Comparison of ENCODE assay signal across 10 cellular contexts in the genomic region with DNA sequence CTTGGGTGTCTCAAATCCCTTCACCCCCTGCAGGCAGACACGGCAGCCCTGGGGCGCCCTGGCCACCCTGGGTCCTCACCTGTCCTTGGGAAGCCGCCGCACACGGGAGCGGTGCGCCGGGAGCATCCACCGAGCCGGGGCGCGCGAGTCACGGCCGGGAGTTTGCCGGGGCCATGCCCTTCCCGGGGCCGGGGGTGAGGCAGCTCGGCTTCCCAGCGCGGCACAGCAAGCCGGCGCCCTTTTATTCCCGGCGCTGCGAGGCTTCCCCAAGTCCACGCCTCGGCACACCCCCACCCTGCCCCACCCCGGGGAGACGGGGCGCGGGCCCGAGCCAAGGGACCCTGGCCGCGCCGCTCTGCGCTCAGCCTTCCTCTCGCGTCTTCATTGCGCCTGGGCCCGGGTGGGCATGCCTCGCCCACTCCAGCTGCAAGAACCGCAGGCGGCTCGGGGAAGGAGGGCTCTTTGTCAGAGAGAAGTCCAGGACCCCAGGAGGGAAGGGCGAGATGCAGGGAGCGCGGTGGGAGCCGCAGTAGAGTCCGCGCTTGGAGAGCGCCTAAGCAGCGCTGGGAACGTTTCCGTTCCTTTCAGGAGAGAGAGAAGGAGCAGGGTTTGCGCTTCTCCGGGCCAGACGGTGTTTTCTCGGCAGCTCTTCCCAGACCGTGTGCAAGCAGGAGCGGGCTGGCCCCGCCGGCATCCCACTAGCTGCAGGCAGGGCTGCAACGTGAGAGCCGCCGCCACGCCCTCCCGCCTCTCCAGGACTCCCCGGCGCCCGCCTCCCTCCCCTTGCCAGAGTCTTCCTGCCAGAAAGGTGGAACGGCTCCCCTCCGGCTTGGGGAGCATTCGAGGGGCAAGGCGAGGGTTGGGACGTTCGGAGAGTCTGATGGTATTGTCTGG. TPM values are rescaled to one million over a fixed set of nuclear protein-coding genes. Genes with fewer than 3 reads are reported as not detected.
DNase-seq lines count a peak whose midpoint lies in the region; ATAC-seq and TF ChIP-seq lines count a peak whose summit lies in the region.
"Had no signal": no experiment of that assay in that cellular context is flagged by ENCODE, and none has a peak within 500 bp of the region (broad histone marks: within the 10 kb centered on the region; RNA-seq: fewer than 3 reads in every experiment).

A gene with protein sequence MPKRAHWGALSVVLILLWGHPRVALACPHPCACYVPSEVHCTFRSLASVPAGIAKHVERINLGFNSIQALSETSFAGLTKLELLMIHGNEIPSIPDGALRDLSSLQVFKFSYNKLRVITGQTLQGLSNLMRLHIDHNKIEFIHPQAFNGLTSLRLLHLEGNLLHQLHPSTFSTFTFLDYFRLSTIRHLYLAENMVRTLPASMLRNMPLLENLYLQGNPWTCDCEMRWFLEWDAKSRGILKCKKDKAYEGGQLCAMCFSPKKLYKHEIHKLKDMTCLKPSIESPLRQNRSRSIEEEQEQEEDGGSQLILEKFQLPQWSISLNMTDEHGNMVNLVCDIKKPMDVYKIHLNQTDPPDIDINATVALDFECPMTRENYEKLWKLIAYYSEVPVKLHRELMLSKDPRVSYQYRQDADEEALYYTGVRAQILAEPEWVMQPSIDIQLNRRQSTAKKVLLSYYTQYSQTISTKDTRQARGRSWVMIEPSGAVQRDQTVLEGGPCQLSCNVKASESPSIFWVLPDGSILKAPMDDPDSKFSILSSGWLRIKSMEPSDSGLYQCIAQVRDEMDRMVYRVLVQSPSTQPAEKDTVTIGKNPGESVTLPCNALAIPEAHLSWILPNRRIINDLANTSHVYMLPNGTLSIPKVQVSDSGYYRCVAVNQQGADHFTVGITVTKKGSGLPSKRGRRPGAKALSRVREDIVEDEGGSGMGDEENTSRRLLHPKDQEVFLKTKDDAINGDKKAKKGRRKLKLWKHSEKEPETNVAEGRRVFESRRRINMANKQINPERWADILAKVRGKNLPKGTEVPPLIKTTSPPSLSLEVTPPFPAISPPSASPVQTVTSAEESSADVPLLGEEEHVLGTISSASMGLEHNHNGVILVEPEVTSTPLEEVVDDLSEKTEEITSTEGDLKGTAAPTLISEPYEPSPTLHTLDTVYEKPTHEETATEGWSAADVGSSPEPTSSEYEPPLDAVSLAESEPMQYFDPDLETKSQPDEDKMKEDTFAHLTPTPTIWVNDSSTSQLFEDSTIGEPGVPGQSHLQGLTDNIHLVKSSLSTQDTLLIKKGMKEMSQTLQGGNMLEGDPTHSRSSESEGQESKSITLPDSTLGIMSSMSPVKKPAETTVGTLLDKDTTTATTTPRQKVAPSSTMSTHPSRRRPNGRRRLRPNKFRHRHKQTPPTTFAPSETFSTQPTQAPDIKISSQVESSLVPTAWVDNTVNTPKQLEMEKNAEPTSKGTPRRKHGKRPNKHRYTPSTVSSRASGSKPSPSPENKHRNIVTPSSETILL (N-terminal part only) (minus strand): TSS at position 217 of the 894 bp plus-strand sequence. CDS start 2,819 bp downstream, outside the sequence.

- no peaks in the 10 kb centered on the region for H3K27me3 ChIP-seq in Peyer's patch
- H3K27me3 ChIP-seq in foreskin keratinocyte = no peaks in the 10 kb centered on the region
- peaks cover 57% of the 10 kb centered on the region for H3K27me3 ChIP-seq in neural progenitor cell
- H3K27me3 ChIP-seq: BLaER1 had no signal

- peak within 1 kb of the TSS; percentile 83 for H3K4me2 ChIP-seq in neural progenitor cell
- H3K4me2 ChIP-seq: BLaER1 had no signal

- POLR2A ChIA-PET in AG04449 (lab: Yijun Ruan, JAX) = interaction anchor here (0.7 kb wide), 1 partner anchor 141 kb away, joined by 3 read pairs; no protein-coding TSS in a partner anchor

- H3K4me3 Mint-ChIP-seq in neural progenitor cell = peak within 1 kb of the TSS; percentile 96
- H3K4me3 Mint-ChIP-seq in activated T-cell treated with anti-CD3 and anti-CD28 coated beads, Interleukin-2, amount 50 U/mL, for 72 hours = no peak within 1 kb of the TSS

- peaks cover 9% of the 10 kb centered on the region for H3K36me3 Mint-ChIP-seq in neural progenitor cell
- H3K36me3 Mint-ChIP-seq in activated T-cell treated with anti-CD3 and anti-CD28 coated beads, Interleukin-2, amount 50 U/mL, for 72 hours (ENCODE audit: insufficient read depth in 2 of 2) = peaks cover 0 to 6% of the 10 kb centered on the region in 2 donors

- peaks cover 15% of the 10 kb centered on the region for H3K9me3 Mint-ChIP-seq in neural progenitor cell
- peaks cover 2 to 9% of the 10 kb centered on the region in 2 donors for H3K9me3 Mint-ChIP-seq in activated T-cell treated with anti-CD3 and anti-CD28 coated beads, Interleukin-2, amount 50 U/mL, for 72 hours

- DNase-seq in AG04449 (ENCODE audit: low read depth, low spot score) (no peak), Peyer's patch (no peak), foreskin keratinocyte (peak; percentile 8 to 50), neural progenitor cell (ENCODE audit: low spot score) (peak; percentile 74), inferior parietal cortex (ENCODE audit: extremely low spot score) (no peak)
- DNase-seq in activated T-cell treated with anti-CD3 and anti-CD28 coated beads, Interleukin-2, amount 50 U/mL, for 72 hours = no peak
- DNase-seq: naive B cell had no signal

- H3K9ac ChIP-seq in neural progenitor cell = no peak within 1 kb of the TSS
- H3K9ac ChIP-seq: BLaER1 had no signal

- H3K9me3 ChIP-seq in Peyer's patch (no peaks in the 10 kb centered on the region), neural progenitor cell (ENCODE audit: low read depth) (no peaks in the 10 kb centered on the region)

- H3K4me3 ChIP-seq in AG04449 (ENCODE audit: low read depth, low read length) (peak within 1 kb of the TSS; percentile 57), Peyer's patch (peak within 1 kb of the TSS in 3 of 4 donors; percentile 6 to 37 (median 27)), neural progenitor cell (peak within 1 kb of the TSS; percentile 52)
- H3K4me3 ChIP-seq: BLaER1 had no signal

- CTCF ChIA-PET in AG04449 (lab: Yijun Ruan, JAX) = interaction anchor here (2.0 kb wide), 1 partner anchor 201 kb away, joined by 13 read pairs; no protein-coding TSS in a partner anchor

- H3K36me3 ChIP-seq in Peyer's patch (no peaks in the 10 kb centered on the region), neural progenitor cell (no peaks in the 10 kb centered on the region)
- H3K36me3 ChIP-seq: BLaER1 had no signal

- H3K4me1 ChIP-seq in Peyer's patch (no peaks in the 10 kb centered on the region), foreskin keratinocyte (no peaks in the 10 kb centered on the region), neural progenitor cell (no peaks in the 10 kb centered on the region)
- H3K4me1 ChIP-seq: BLaER1 had no signal

- peaks cover 3% of the 10 kb centered on the region for H3F3A ChIP-seq in neural progenitor cell (ENCODE audit: low read depth)

- TF ChIP-seq POLR2A in Peyer's patch (IDR thresholded peaks at IDR 0.05) = no peak

- H3K27ac ChIP-seq in Peyer's patch = peak within 1 kb of the TSS in 3 of 4 donors; percentile 46 to 76 (median 64)
- H3K27ac ChIP-seq in foreskin keratinocyte = no peak within 1 kb of the TSS
- no peak within 1 kb of the TSS for H3K27ac ChIP-seq in neural progenitor cell
- H3K27ac ChIP-seq: BLaER1 had no signal

- TF ChIP-seq CTCF in AG04449 (IDR thresholded peaks at IDR 0.05; ENCODE audit: insufficient read depth, low read length, missing control alignments) = no peak
- no peak for TF ChIP-seq CTCF in Peyer's patch (IDR thresholded peaks at IDR 0.05)
- peak; percentile 19 for TF ChIP-seq CTCF in foreskin keratinocyte (conservative IDR thresholded peaks at IDR 0.05)
- TF ChIP-seq CTCF in neural progenitor cell (IDR thresholded peaks at IDR 0.05) = no peak

- peak; percentile 75 for ATAC-seq in foreskin keratinocyte
- no peak for ATAC-seq in activated T-cell treated with anti-CD3 and anti-CD28 coated beads, Interleukin-2, amount 50 U/mL, for 72 hours (replicated peaks in 1 of 2)
- ATAC-seq in GM21619 (IDR thresholded peaks at IDR 0.05; ENCODE audit: unreplicated experiment) = no peak
- no peak for ATAC-seq in HG03469 (IDR thresholded peaks at IDR 0.05; ENCODE audit: unreplicated experiment)

- peaks cover 3% of the 10 kb centered on the region for H3K4me1 Mint-ChIP-seq in neural progenitor cell
- no peaks in the 10 kb centered on the region for H3K4me1 Mint-ChIP-seq in activated T-cell treated with anti-CD3 and anti-CD28 coated beads, Interleukin-2, amount 50 U/mL, for 72 hours (ENCODE audit: low read depth)
- H3K4me1 Mint-ChIP-seq: naive B cell had no signal

- H3K27me3 Mint-ChIP-seq in neural progenitor cell (ENCODE audit: insufficient read depth, low read depth) = peaks cover 15% of the 10 kb centered on the region
- peaks cover 16% of the 10 kb centered on the region for H3K27me3 Mint-ChIP-seq in activated T-cell treated with anti-CD3 and anti-CD28 coated beads, Interleukin-2, amount 50 U/mL, for 72 hours (ENCODE audit: low read depth)

- H3K27ac Mint-ChIP-seq in neural progenitor cell = peak within 1 kb of the TSS; percentile 68
- no peak within 1 kb of the TSS for H3K27ac Mint-ChIP-seq in activated T-cell treated with anti-CD3 and anti-CD28 coated beads, Interleukin-2, amount 50 U/mL, for 72 hours
- H3K27ac Mint-ChIP-seq: naive B cell had no signal

- H3K79me2 ChIP-seq in neural progenitor cell (ENCODE audit: low read depth) = no peaks in the 10 kb centered on the region

- peak within 1 kb of the TSS; percentile 77 for H2AFZ ChIP-seq in neural progenitor cell (replicated peaks)

- H4K20me1 ChIP-seq in neural progenitor cell (ENCODE audit: low read depth) = no peaks in the 10 kb centered on the region
- H4K20me1 ChIP-seq: BLaER1 had no signal

RNA-seq across cellular contexts. Expression of the gene that starts here (rescaled TPM):
- 1 to 10 TPM; 1.8 to 5.0 (median 3.9) TPM for total RNA-seq in Peyer's patch
- total RNA-seq in foreskin keratinocyte = 5.5 and 7.9 TPM in 2 replicates
- 0.96 and 1.3 TPM in 2 replicates for polyA plus RNA-seq in foreskin keratinocyte
- total RNA-seq in neural progenitor cell (ENCODE audit: low replicate concordance) = 0.37 and 0.50 TPM in 2 replicates
- total RNA-seq in activated T-cell treated with anti-CD3 and anti-CD28 coated beads, Interleukin-2, amount 50 U/mL, for 72 hours = not detected

Comparison
In these comparisons a context has a peak if more than half of its experiments do, and no peak if none do; other contexts are left out.
1. Peak in DNase-seq, H3K4me3 ChIP-seq and H3K4me2 ChIP-seq in neural progenitor cell; RNA of the gene not detected or under 1 TPM.
2. DNase-seq: peak in foreskin keratinocyte (2 of 2); none in AG04449 (single experiment), Peyer's patch (0 of 3), inferior parietal cortex (single experiment) and activated T-cell treated with anti-CD3 and anti-CD28 coated beads, Interleukin-2, amount 50 U/mL, for 72 hours (0 of 2).
3. H3K27ac ChIP-seq: peak in Peyer's patch (3 of 4); none in foreskin keratinocyte (single experiment) and neural progenitor cell (single experiment).
4. Peak in every context shown above with its lines, with median percentiles within 50 percentile points of each other: H3K4me3 ChIP-seq.